1 cellular context compared by ENCODE assay signal in genomic region chr10:93773705-93774104, GRCh38.
TF ChIP-seq lines count a peak whose summit lies in the region.

No MANE protein-coding gene starts in this region.

TF ChIP-seq in H1, 55 proteins besides CTCF, POLR2A, EP300 and RAD21:
- TF ChIP-seq MAFK (IDR thresholded peaks at IDR 0.05; ENCODE audit: low read depth, low read length) (no peak), SP4 (IDR thresholded peaks at IDR 0.05; ENCODE audit: low read length) (no peak), HDAC6 (IDR thresholded peaks at IDR 0.05; ENCODE audit: low read depth, low read length) (no peak), SIRT6 (IDR thresholded peaks at IDR 0.05; ENCODE audit: low read length) (no peak), CREB1 (IDR thresholded peaks at IDR 0.05) (no peak), TEAD4 (IDR thresholded peaks at IDR 0.05; ENCODE audit: low read depth, low read length) (no peak), SAP30 (IDR thresholded peaks at IDR 0.05; ENCODE audit: insufficient read depth, insufficient replicate concordance, low read length) (no peak), CHD2 (IDR thresholded peaks at IDR 0.05; ENCODE audit: low read length) (no peak), SUZ12 (IDR thresholded peaks at IDR 0.05; ENCODE audit: low read length) (no peak), SIN3A (conservative IDR thresholded peaks at IDR 0.05 in 1 of 2, IDR thresholded peaks at IDR 0.05 in 1 of 2; ENCODE audit: low read depth in 1 of 2, low read length in 2 of 2) (no peak), EGR1 (IDR thresholded peaks at IDR 0.05; ENCODE audit: borderline replicate concordance, low read depth, low read length) (no peak), EZH2 (IDR thresholded peaks at IDR 0.05; ENCODE audit: low read depth, low read length, severe bottlenecking) (no peak), USF2 (IDR thresholded peaks at IDR 0.05; ENCODE audit: low read length) (no peak), CEBPB (IDR thresholded peaks at IDR 0.05; ENCODE audit: low read depth, low read length) (no peak), RXRA (IDR thresholded peaks at IDR 0.05; ENCODE audit: insufficient read depth, low read depth, low read length) (no peak), HDAC2 (IDR thresholded peaks at IDR 0.05; ENCODE audit: borderline replicate concordance in 1 of 2, low read depth in 2 of 2, low read length in 2 of 2) (no peak), SRF (IDR thresholded peaks at IDR 0.05; ENCODE audit: low read depth, low read length) (no peak), RFX5 (IDR thresholded peaks at IDR 0.05; ENCODE audit: borderline replicate concordance, low read depth, low read length) (no peak)
